Comparison of ENCODE assay signal across 10 cellular contexts in the genomic region with DNA sequence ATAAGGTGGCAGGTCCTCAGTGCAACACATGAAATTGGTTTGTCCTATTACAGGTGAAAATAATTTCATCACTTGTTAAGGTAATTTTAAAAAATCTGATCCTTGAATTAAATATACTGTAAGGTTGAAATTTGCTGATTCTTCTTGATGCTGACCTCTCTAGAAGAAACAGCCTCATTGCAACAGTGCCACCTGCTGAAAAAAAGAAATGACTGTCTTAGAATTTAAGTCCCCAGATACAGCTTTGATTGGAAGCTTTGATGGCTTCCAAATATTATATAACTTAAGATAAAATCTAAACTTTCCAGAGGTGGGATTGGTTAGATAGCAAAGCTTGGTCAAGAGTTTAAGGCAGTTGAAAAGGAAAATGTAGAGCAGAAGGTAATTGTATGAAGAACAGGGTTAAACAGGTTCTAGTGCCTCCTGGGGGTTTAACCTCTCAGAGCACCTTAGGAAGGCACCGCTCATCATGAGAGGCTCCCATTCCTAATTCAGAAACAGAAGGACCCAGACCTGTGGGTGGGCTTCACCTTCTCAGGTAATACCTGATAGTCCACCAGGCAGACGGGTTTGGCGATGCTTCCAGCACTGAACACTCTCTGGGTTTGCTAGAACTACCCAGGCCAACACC.
DNase-seq lines count a peak whose midpoint lies in the region; TF ChIP-seq lines count a peak whose summit lies in the region.
"Had no signal": no experiment of that assay in that cellular context is flagged by ENCODE, and none has a peak within 500 bp of the region (broad histone marks: within the 10 kb centered on the region; RNA-seq: fewer than 3 reads in every experiment).

No MANE protein-coding gene starts in this region.

- H3K36me3 ChIP-seq in NT2/D1 (ENCODE audit: insufficient read depth, insufficient read length, low read length): no peaks in the 10 kb centered on the region
- no peaks in the 10 kb centered on the region for H3K36me3 ChIP-seq in testis (ENCODE audit: low read depth, missing control alignments)
- no peaks in the 10 kb centered on the region for H3K36me3 ChIP-seq in suprapubic skin

- no peaks in the 10 kb centered on the region for H3K4me1 ChIP-seq in NT2/D1 (ENCODE audit: insufficient read depth, insufficient read length)
- no peaks in the 10 kb centered on the region for H3K4me1 ChIP-seq in testis
- H3K4me1 ChIP-seq in suprapubic skin: no peaks in the 10 kb centered on the region

- WGBS in testis, 2 donors: 69 to 82% methylated on average over 3 of the region's 3 CpGs
- 69% methylated on average over 3 of the region's 3 CpGs for WGBS in suprapubic skin

- H3K9ac ChIP-seq in NT2/D1 (ENCODE audit: insufficient read length, low read depth): no peak overlapping the region

- TF ChIP-seq POLR2A in testis (IDR thresholded peaks at IDR 0.05) (no peak), suprapubic skin (IDR thresholded peaks at IDR 0.05) (no peak)

- no peaks in the 10 kb centered on the region for H3K27me3 ChIP-seq in NT2/D1 (ENCODE audit: insufficient read depth, insufficient read length)
- H3K27me3 ChIP-seq in testis: no peaks in the 10 kb centered on the region
- no peaks in the 10 kb centered on the region for H3K27me3 ChIP-seq in suprapubic skin

- H3K4me3 ChIP-seq in NT2/D1 (ENCODE audit: insufficient read length, low read depth) (no peak overlapping the region), testis (no peak overlapping the region), suprapubic skin (no peak overlapping the region)

- DNase-seq in NCI-H82 (lab: John Stamatoyannopoulos, UW): peak; percentile 19
- no peak for DNase-seq in NCI-H82 treated with DMSO at 0.1 percent for 48 hours (lab: John Stamatoyannopoulos, UW; ENCODE audit: unreplicated experiment)
- DNase-seq in NT2/D1 (ENCODE audit: low read depth, low spot score): peak; percentile 35
- DNase-seq in fibroblast of gingiva (ENCODE audit: low read depth): peak; percentile 19
- DNase-seq in testis: peak; percentile 27
- DNase-seq in activated CD4-positive, alpha-beta T cell treated with anti-CD3 and anti-CD28 coated beads for 48 hours: no peak
- no peak for DNase-seq in GM20000 (ENCODE audit: low spot score)
- no peak for DNase-seq in suprapubic skin (ENCODE audit: low spot score in 2 of 2)
- DNase-seq: CD8-positive, alpha-beta T cell; stimulated activated naive CD8-positive, alpha-beta T cell treated with anti-CD3 and anti-CD28 coated beads, Interleukin-15, Interleukin-2, amounts not matched to agents 100 U/mL and 50 U/mL, for 24 hours had no signal

- TF ChIP-seq CTCF in testis (IDR thresholded peaks at IDR 0.05): peak; percentile 11 to 48 (median 31)
- TF ChIP-seq CTCF in GM20000 (IDR thresholded peaks at IDR 0.05; ENCODE audit: extremely low read depth, missing control alignments): no peak
- peak in 1 of 2 donors; percentile 17 for TF ChIP-seq CTCF in suprapubic skin (IDR thresholded peaks at IDR 0.05)

- H3K9me3 ChIP-seq in NT2/D1 (ENCODE audit: insufficient read depth, low read length) (no peaks in the 10 kb centered on the region), testis (no peaks in the 10 kb centered on the region), suprapubic skin (no peaks in the 10 kb centered on the region)

- intact Hi-C loops in testis (cut with DNase I; ENCODE audit: low total_unique reads): no loop called here

- TF ChIP-seq EP300 in suprapubic skin (IDR thresholded peaks at IDR 0.05): no peak

- no peak overlapping the region for H3K27ac ChIP-seq in testis
- H3K27ac ChIP-seq in suprapubic skin: no peak overlapping the region

Comparison
In these comparisons a context has a peak if more than half of its experiments do, and no peak if none do; other contexts are left out.
1. DNase-seq: peak in NCI-H82 (single experiment), NT2/D1 (single experiment), fibroblast of gingiva (single experiment) and testis (single experiment); none in NCI-H82 treated with DMSO at 0.1 percent for 48 hours (single experiment), activated CD4-positive, alpha-beta T cell treated with anti-CD3 and anti-CD28 coated beads for 48 hours (single experiment), GM20000 (single experiment) and suprapubic skin (0 of 2).